Comparison of ENCODE assay signal across 8 cellular contexts in the genomic region with DNA sequence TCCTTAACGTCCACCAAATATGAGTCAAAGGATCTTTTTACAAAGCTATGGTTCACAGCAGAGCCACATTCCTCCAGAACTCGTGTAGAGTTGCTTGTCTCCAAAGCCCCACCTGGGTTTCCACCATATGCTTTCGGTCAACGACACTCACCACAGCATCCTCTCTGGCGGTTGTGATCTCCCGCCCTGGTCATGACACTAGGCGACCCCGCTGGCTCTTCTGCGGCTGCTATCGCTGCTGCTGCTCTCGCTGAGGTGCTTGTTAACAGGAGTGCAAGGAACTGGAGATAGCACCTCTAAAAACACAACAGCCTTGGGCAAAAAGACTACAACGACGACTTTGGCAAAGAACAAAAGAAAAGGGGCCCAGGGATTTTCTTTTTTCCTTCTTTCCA. TPM values are rescaled to one million over a fixed set of nuclear protein-coding genes. Genes with fewer than 3 reads are reported as not detected.
DNase-seq lines count a peak whose midpoint lies in the region; ATAC-seq and TF ChIP-seq lines count a peak whose summit lies in the region.

No MANE protein-coding gene starts in this region.

- H3K9me3 ChIP-seq in left ventricle myocardium inferior (replicated peaks), result no peaks in the 10 kb centered on the region

- H3K36me3 ChIP-seq in left ventricle myocardium inferior, result no peaks in the 10 kb centered on the region

- DNase-seq in Right ventricle myocardium inferior (ENCODE audit: missing footprints) (peak; percentile 73), cardiac septum (ENCODE audit: low spot score) (no peak), NCI-H1105 treated with DMSO at 0.1 percent for 48 hours (lab: John Stamatoyannopoulos, UW) (peak; percentile 59), left ventricle myocardium inferior (peak; percentile 31), pons (ENCODE audit: low spot score) (peak; percentile 5), H4 (ENCODE audit: low spot score) (no peak), NCI-H2081 (lab: John Stamatoyannopoulos, UW) (no peak)
- peak; percentile 12 for DNase-seq in activated effector memory CD4-positive, alpha-beta T cell treated with Interleukin-2 at 50 U/mL for 16 hours

- peaks cover 67% of the 10 kb centered on the region for H3K4me1 ChIP-seq in left ventricle myocardium inferior

- no peak for TF ChIP-seq CTCF in left ventricle myocardium inferior (IDR thresholded peaks at IDR 0.05; ENCODE audit: borderline replicate concordance)

- intact Hi-C loops in Right ventricle myocardium inferior (cut with DNase I), result loop anchor here (1.0 to 10.0 kb wide), 5 partner anchors 34 to 205 kb away; partner anchors contain the start of genes ORMDL1, PMS1 and WDR75
- intact Hi-C loops in cardiac septum (cut with DNase I), result loop anchor here (5.0 kb wide), 1 partner anchor 113 kb away; no protein-coding TSS in a partner anchor
- intact Hi-C loops in left ventricle myocardium inferior (cut with micrococcal nuclease), result no loop called here

- peak overlapping the region; percentile 99 for H3K27ac ChIP-seq in left ventricle myocardium inferior (replicated peaks)

- H3K4me3 ChIP-seq in left ventricle myocardium inferior, result peak overlapping the region; percentile 86

- ATAC-seq in Right ventricle myocardium inferior, result peak; percentile 29

- no peaks in the 10 kb centered on the region for H3K27me3 ChIP-seq in left ventricle myocardium inferior (ENCODE audit: low read depth)

RNA-seq across cellular contexts. Expression of gene SLC40A1, which starts 0.3 kb away (rescaled TPM):
- total RNA-seq in Right ventricle myocardium inferior (51.0 TPM), cardiac septum (30.3 TPM), left ventricle myocardium inferior (44.0 TPM)
- total RNA-seq in H4 (2014; rRNA removed; shearing (Covaris generic)), result 2.2 and 3.8 TPM in 2 replicates

Comparison
In these comparisons a context has a peak if more than half of its experiments do, and no peak if none do; other contexts are left out.
1. DNase-seq: peak in Right ventricle myocardium inferior (single experiment), NCI-H1105 treated with DMSO at 0.1 percent for 48 hours (single experiment), activated effector memory CD4-positive, alpha-beta T cell treated with Interleukin-2 at 50 U/mL for 16 hours (single experiment), left ventricle myocardium inferior (single experiment) and pons (single experiment); none in cardiac septum (single experiment), H4 (single experiment) and NCI-H2081 (0 of 2).